ENCODE assay signal across 30 cellular contexts in genomic region chr2:32931519-32931918, GRCh38.
"Had no signal": no experiment of that assay in that cellular context is flagged by ENCODE, and none has a peak within 500 bp of the region (broad histone marks: within the 10 kb centered on the region; RNA-seq: fewer than 3 reads in every experiment).

No MANE protein-coding gene starts in this region.

- DNase-seq: activated CD4-positive, alpha-beta memory T cell treated with anti-CD3 and anti-CD28 coated beads, Interleukin-2, amount 10 ng/mL, durations not matched to agents 7 days and 5 days; activated CD4-positive, alpha-beta T cell treated with anti-CD3 and anti-CD28 coated beads for 36 hours; activated CD4-positive, alpha-beta T cell treated with anti-CD3 and anti-CD28 coated beads, Interleukin-2, amount 50 U/mL, for 1 hour; activated gamma-delta T cell treated with Interleukin-2 at 50 U/mL for 16 hours; activated naive CD4-positive, alpha-beta T cell treated with anti-CD3 and anti-CD28 coated beads, Interleukin-2, amount 10 ng/mL, durations not matched to agents 7 days and 5 days; activated naive CD8-positive, alpha-beta T cell treated with anti-CD3 and anti-CD28 coated beads, Interleukin-2, amount 10 ng/mL, durations not matched to agents 7 days and 5 days; activated T-cell treated with anti-CD3 and anti-CD28 coated beads for 4 hours; activated T-cell treated with anti-CD3 and anti-CD28 coated beads, Interleukin-2, amount 50 U/mL, for 72 hours; adrenal gland; anterior cingulate cortex; cerebellar nuclear complex; MG63; MV-4-11; NCI-H1092 treated with DMSO at 0.1 percent for 48 hours; NCI-H1417 treated with DMSO at 0.1 percent for 48 hours; NCI-H1694; NCI-H2029; NCI-H2107; NCI-H345; NCI-H510A; NCI-H526 treated with DMSO at 0.1 percent for 48 hours; NK-92 treated with Interleukin-12 subunit alpha and Interleukin-12 subunit beta, amount 100 ng/mL, for 24 hours; OCI-M1; Peyer's patch; SHP77; T-cell; T-helper 2 cell; T1000 had no signal

- H3K27ac ChIP-seq: adrenal gland, Peyer's patch, RWPE1, VCaP had no signal

- H3K4me1 ChIP-seq: adrenal gland, Peyer's patch had no signal

- ATAC-seq: activated CD4-positive, alpha-beta T cell treated with anti-CD3 and anti-CD28 coated beads for 36 hours; activated T-cell treated with anti-CD3 and anti-CD28 coated beads, Interleukin-2, amount 50 U/mL, for 72 hours; T-cell had no signal

- H3K27me3 ChIP-seq: adrenal gland, MG63, Peyer's patch had no signal

- H3K9me3 ChIP-seq: adrenal gland, MG63, Peyer's patch had no signal

- H3K4me3 ChIP-seq: adrenal gland, MG63, Peyer's patch had no signal

- H3K36me3 ChIP-seq: adrenal gland, MG63, Peyer's patch had no signal
